28 cellular contexts compared by ENCODE assay signal in the genomic region with DNA sequence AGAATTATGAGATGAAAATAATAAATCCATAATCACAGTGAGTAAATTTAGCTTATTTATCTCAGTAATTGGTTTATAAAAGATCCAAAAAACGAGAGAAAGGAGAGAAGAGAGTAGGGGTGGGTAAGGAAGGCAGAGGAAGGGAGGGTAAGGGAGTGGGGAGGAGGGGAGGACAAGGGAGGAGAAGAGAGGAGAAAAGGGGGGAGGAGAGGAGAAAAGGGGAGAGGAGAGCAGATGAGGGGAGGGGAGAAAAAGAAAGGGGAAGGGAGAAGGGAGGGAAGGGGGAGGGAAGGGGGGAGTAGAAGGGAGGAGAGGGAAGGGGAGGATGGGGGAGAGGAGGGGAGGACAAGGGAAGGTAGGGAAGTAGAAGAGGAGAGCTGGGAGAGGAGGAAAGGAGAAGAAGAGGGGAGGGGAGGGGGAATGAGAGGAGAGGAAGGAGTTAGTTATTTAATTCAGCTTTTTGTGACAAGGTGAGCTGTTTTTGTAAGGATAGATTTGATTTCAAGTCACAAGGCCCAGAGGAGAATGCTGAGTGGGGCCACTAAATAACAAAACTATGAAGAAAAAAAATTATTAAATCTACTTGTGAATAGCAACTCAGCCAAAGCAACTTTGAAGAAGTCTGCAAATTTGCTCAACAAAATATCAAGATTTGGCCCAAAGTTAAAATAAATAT.
"Had no signal": no experiment of that assay in that cellular context is flagged by ENCODE, and none has a peak within 500 bp of the region (broad histone marks: within the 10 kb centered on the region; RNA-seq: fewer than 3 reads in every experiment).

No MANE protein-coding gene starts in this region.

- H3K36me3 ChIP-seq: stomach, suprapubic skin, thoracic aorta, thyroid gland, tibial artery, transverse colon, upper lobe of left lung, upper lobe of right lung, uterus, vagina had no signal

- H3K27ac ChIP-seq: stomach, suprapubic skin, testis, thoracic aorta, thyroid gland, tibial artery, transverse colon, upper lobe of left lung, upper lobe of right lung, uterus, vagina had no signal

- ATAC-seq: stimulated activated effector memory CD8-positive, alpha-beta T cell treated with anti-CD3 and anti-CD28 coated beads, Interleukin-12 subunit alpha, Interleukin-12 subunit beta, amount 100 ng/mL, for 72 hours; stimulated activated memory B cell treated with anti-CD40 and anti-IgM and Interleukin-4, amounts not matched to agents 10 μg/mL and 1 μg/mL and 100 μg/mL, for 72 hours; stimulated activated naive B cell treated with anti-CD40 and anti-IgM and Interleukin-4, amounts not matched to agents 10 μg/mL and 1 μg/mL and 100 μg/mL, for 72 hours; stimulated activated naive CD8-positive, alpha-beta T cell treated with anti-CD3 and anti-CD28 coated beads, Interleukin-15, amount 100 ng/mL, for 72 hours; stimulated activated naive CD8-positive, alpha-beta T cell treated with anti-CD3 and anti-CD28 coated beads, Interleukin-15, Interleukin-2, amounts not matched to agents 100 U/mL and 50 U/mL, for 24 hours; upper lobe of right lung had no signal

- FAIRE-seq: urothelium cell line had no signal

- H3K27me3 ChIP-seq: stomach, suprapubic skin, testis, thyroid gland, tibial artery, transverse colon, upper lobe of left lung, upper lobe of right lung, uterus, vagina had no signal

- H3K27ac Mint-ChIP-seq: stimulated activated effector memory CD8-positive, alpha-beta T cell treated with anti-CD3 and anti-CD28 coated beads, Interleukin-12 subunit alpha, Interleukin-12 subunit beta, amount 100 ng/mL, for 72 hours; stimulated activated memory B cell treated with anti-CD40 and anti-IgM and Interleukin-4, amounts not matched to agents 10 μg/mL and 1 μg/mL and 100 μg/mL, for 72 hours; stimulated activated naive B cell treated with anti-CD40 and anti-IgM and Interleukin-4, amounts not matched to agents 10 μg/mL and 1 μg/mL and 100 μg/mL, for 72 hours; stimulated activated naive CD8-positive, alpha-beta T cell treated with anti-CD3 and anti-CD28 coated beads, Interleukin-15, amount 100 ng/mL, for 72 hours; stimulated activated naive CD8-positive, alpha-beta T cell treated with anti-CD3 and anti-CD28 coated beads, Interleukin-15, Interleukin-2, amounts not matched to agents 100 ng/mL and 50 ng/mL, for 24 hours; type B pancreatic cell had no signal

- DNase-seq: stimulated activated CD4-positive, alpha-beta T cell treated with anti-CD3 and anti-CD28 coated beads, Interleukin-2, amount 100 ng/mL, for 48 hours; stimulated activated CD4-positive, alpha-beta T cell treated with anti-CD3 and anti-CD28 coated beads, Interleukin-4, amount 100 ng/mL, for 1 hour; stimulated activated CD4-positive, alpha-beta T cell treated with anti-CD3 and anti-CD28 coated beads, Interleukin-4, amount 100 ng/mL, for 24 hours; stimulated activated CD4-positive, alpha-beta T cell treated with anti-CD3 and anti-CD28 coated beads, Interleukin-4, amount 100 ng/mL, for 4 hours; stimulated activated CD8-positive, alpha-beta memory T cell treated with anti-CD3 and anti-CD28 coated beads, Interleukin-4, amount 100 ng/mL, for 48 hours; stimulated activated naive B cell treated with anti-CD40 and anti-IgM and Interleukin-4, amounts not matched to agents 10 μg/mL and 1 μg/mL and 100 μg/mL, for 72 hours; stimulated activated naive CD4-positive, alpha-beta T cell; stimulated activated naive CD4-positive, alpha-beta T cell treated with Interleukin-2 at 50 U/mL for 16 hours; stimulated activated naive CD8-positive, alpha-beta T cell treated with anti-CD3 and anti-CD28 coated beads, Interleukin-15, amount 100 ng/mL, for 72 hours; stimulated activated naive CD8-positive, alpha-beta T cell treated with anti-CD3 and anti-CD28 coated beads, Interleukin-15, Interleukin-2, amounts not matched to agents 100 U/mL and 50 U/mL, for 24 hours; stomach; substantia nigra; testis; thyroid gland; tibial artery; transverse colon; trophoblast cell; upper lobe of left lung; upper lobe of right lung; uterus had no signal

- H3K4me3 Mint-ChIP-seq: stimulated activated effector memory CD8-positive, alpha-beta T cell treated with anti-CD3 and anti-CD28 coated beads, Interleukin-12 subunit alpha, Interleukin-12 subunit beta, amount 100 ng/mL, for 72 hours; stimulated activated memory B cell treated with anti-CD40 and anti-IgM and Interleukin-4, amounts not matched to agents 10 μg/mL and 1 μg/mL and 100 μg/mL, for 72 hours; stimulated activated naive B cell treated with anti-CD40 and anti-IgM and Interleukin-4, amounts not matched to agents 10 μg/mL and 1 μg/mL and 100 μg/mL, for 72 hours; stimulated activated naive CD8-positive, alpha-beta T cell treated with anti-CD3 and anti-CD28 coated beads, Interleukin-15, amount 100 ng/mL, for 72 hours; stimulated activated naive CD8-positive, alpha-beta T cell treated with anti-CD3 and anti-CD28 coated beads, Interleukin-15, Interleukin-2, amounts not matched to agents 100 ng/mL and 50 ng/mL, for 24 hours; type B pancreatic cell had no signal

- H3K36me3 Mint-ChIP-seq: stimulated activated effector memory CD8-positive, alpha-beta T cell treated with anti-CD3 and anti-CD28 coated beads, Interleukin-12 subunit alpha, Interleukin-12 subunit beta, amount 100 ng/mL, for 72 hours; stimulated activated memory B cell treated with anti-CD40 and anti-IgM and Interleukin-4, amounts not matched to agents 10 μg/mL and 1 μg/mL and 100 μg/mL, for 72 hours; stimulated activated naive B cell treated with anti-CD40 and anti-IgM and Interleukin-4, amounts not matched to agents 10 μg/mL and 1 μg/mL and 100 μg/mL, for 72 hours; type B pancreatic cell had no signal

- H3K4me1 Mint-ChIP-seq: stimulated activated effector memory CD8-positive, alpha-beta T cell treated with anti-CD3 and anti-CD28 coated beads, Interleukin-12 subunit alpha, Interleukin-12 subunit beta, amount 100 ng/mL, for 72 hours; stimulated activated memory B cell treated with anti-CD40 and anti-IgM and Interleukin-4, amounts not matched to agents 10 μg/mL and 1 μg/mL and 100 μg/mL, for 72 hours; stimulated activated naive B cell treated with anti-CD40 and anti-IgM and Interleukin-4, amounts not matched to agents 10 μg/mL and 1 μg/mL and 100 μg/mL, for 72 hours; stimulated activated naive CD8-positive, alpha-beta T cell treated with anti-CD3 and anti-CD28 coated beads, Interleukin-15, amount 100 ng/mL, for 72 hours had no signal

- H3K9me3 Mint-ChIP-seq: stimulated activated effector memory CD8-positive, alpha-beta T cell treated with anti-CD3 and anti-CD28 coated beads, Interleukin-12 subunit alpha, Interleukin-12 subunit beta, amount 100 ng/mL, for 72 hours; type B pancreatic cell had no signal

- H3K9me3 ChIP-seq: stomach, suprapubic skin, testis, thoracic aorta, thyroid gland, tibial artery, upper lobe of left lung, upper lobe of right lung, uterus, vagina had no signal

- H3K4me1 ChIP-seq: stomach, suprapubic skin, testis, thyroid gland, tibial artery, transverse colon, upper lobe of left lung, upper lobe of right lung, uterus, vagina had no signal

- H3K27me3 Mint-ChIP-seq: stimulated activated memory B cell treated with anti-CD40 and anti-IgM and Interleukin-4, amounts not matched to agents 10 μg/mL and 1 μg/mL and 100 μg/mL, for 72 hours; stimulated activated naive B cell treated with anti-CD40 and anti-IgM and Interleukin-4, amounts not matched to agents 10 μg/mL and 1 μg/mL and 100 μg/mL, for 72 hours; stimulated activated naive CD8-positive, alpha-beta T cell treated with anti-CD3 and anti-CD28 coated beads, Interleukin-15, amount 100 ng/mL, for 72 hours; stimulated activated naive CD8-positive, alpha-beta T cell treated with anti-CD3 and anti-CD28 coated beads, Interleukin-15, Interleukin-2, amounts not matched to agents 100 ng/mL and 50 ng/mL, for 24 hours; type B pancreatic cell had no signal

- H3K4me3 ChIP-seq: stomach, suprapubic skin, testis, thoracic aorta, thyroid gland, tibial artery, transverse colon, upper lobe of left lung, upper lobe of right lung, uterus, vagina had no signal
